ENCODE assay signal across 14 cellular contexts in the genomic region with DNA sequence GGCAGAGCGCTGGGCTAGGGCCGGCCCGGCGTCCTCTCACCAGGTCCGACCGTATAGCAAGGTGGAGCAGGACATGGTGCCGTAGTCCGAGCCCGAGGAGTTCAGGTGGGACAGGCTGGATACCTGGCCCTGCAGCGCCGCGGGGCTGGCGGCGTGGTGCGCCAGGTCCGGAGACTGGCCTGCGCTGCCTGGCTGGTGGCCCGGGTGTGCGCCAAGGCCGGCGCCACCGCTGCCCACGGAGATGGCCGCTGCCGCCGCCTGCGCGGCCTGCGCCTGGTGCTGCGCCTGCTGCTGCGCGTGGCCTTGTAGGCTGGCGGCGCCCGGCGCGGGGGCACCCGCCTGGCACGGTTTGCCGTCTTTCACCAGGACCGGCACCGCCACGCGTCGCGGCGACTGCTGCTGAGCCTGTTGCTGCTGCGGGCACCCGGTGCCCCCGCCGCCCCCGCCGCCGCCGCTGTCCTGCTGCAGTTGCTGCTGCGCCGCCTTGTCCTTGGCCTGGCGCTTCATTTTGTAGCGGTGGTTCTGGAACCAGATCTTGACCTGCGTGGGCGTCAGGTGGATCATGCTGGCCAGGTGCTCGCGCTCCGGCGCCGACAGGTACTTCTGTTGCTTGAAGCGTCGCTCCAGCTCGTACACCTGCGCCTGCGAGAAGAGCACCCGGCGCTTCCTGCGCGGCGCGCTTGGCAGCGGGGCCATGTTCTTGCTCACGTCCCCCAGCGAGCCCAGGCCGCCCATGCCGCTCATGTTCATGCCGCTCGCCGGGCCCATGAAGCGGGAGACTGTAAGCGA. TPM values are rescaled to one million over a fixed set of nuclear protein-coding genes. Genes with fewer than 3 reads are reported as not detected.
DNase-seq lines count a peak whose midpoint lies in the region; ATAC-seq, FAIRE-seq and TF ChIP-seq lines count a peak whose summit lies in the region.
"Had no signal": no experiment of that assay in that cellular context is flagged by ENCODE, and none has a peak within 500 bp of the region (broad histone marks: within the 10 kb centered on the region; RNA-seq: fewer than 3 reads in every experiment).

No MANE protein-coding gene starts in this region.

- H3K4me3 ChIP-seq in SK-N-MC, result no peak overlapping the region; the same call in 1 of the 2 replicates
- H3K4me3 ChIP-seq in HepG2 (replicated peaks in 1 of 3; ENCODE audit: insufficient read depth in 1 of 3, low read depth in 2 of 3, low read length in 3 of 3), result no peak overlapping the region
- peak overlapping the region; percentile 1 to 54 (median 44) for H3K4me3 ChIP-seq in upper lobe of left lung
- H3K4me3 ChIP-seq: colonic mucosa, uterus had no signal

- H3K27me3 Mint-ChIP-seq in activated CD4-positive, alpha-beta T cell treated with anti-CD3 and anti-CD28 coated beads for 36 hours, result peaks cover 67% of the 10 kb centered on the region
- peaks cover 75% of the 10 kb centered on the region for H3K27me3 Mint-ChIP-seq in activated CD4-positive, alpha-beta T cell treated with anti-CD3 and anti-CD28 coated beads, Interleukin-2, amount 10 ng/mL, durations not matched to agents 24 days and 14 days

- H3K79me2 ChIP-seq in HepG2 (ENCODE audit: insufficient read depth, low read length), result no peaks in the 10 kb centered on the region

- peaks cover 61 to 92% of the 10 kb centered on the region in 2 experiments for H3K27me3 ChIP-seq in HepG2 (ENCODE audit: control insufficient read depth in 1 of 2, insufficient read depth in 2 of 2, low read length in 2 of 2)
- peaks cover 0 to 61% (median 20%) of the 10 kb centered on the region in 4 donors for H3K27me3 ChIP-seq in upper lobe of left lung

- WGBS in HepG2 (ENCODE audit: low lambda C conversion rate), result 54% methylated on average over 78 of the region's 87 CpGs
- 7 to 14% methylated on average over 15 to 33 of the region's 87 CpGs for WGBS in upper lobe of left lung, 2 donors

- DNase-seq in activated CD4-positive, alpha-beta T cell treated with anti-CD3 and anti-CD28 coated beads for 36 hours, result peak; percentile 12
- DNase-seq in activated CD4-positive, alpha-beta T cell treated with anti-CD3 and anti-CD28 coated beads, Interleukin-2, amount 10 ng/mL, durations not matched to agents 24 days and 14 days, result no peak
- DNase-seq in SK-N-MC (ENCODE audit: low read depth, low spot score), result no peak
- no peak for DNase-seq in HepG2 (ENCODE audit: low spot score)
- peak in 1 of 2 donors; percentile 88 for DNase-seq in upper lobe of left lung
- DNase-seq in HCEC 1CT, result no peak
- DNase-seq in RPMI8226, result no peak
- DNase-seq: activated T-cell treated with anti-CD3 and anti-CD28 coated beads for 4 hours; colonic mucosa; midbrain; NCI-H1048; stimulated activated CD4-positive, alpha-beta T cell treated with anti-CD3 and anti-CD28 coated beads, Interleukin-1b, Interleukin-23, amount 100 ng/mL, for 48 hours; uterus had no signal

- in situ Hi-C loops in HepG2 (cut with HindIII; ENCODE audit: extremely low pct_ligation_motif_present, low pct_unique_long_range_greater_than_20kb), result no loop called here

- H3K4me1 Mint-ChIP-seq in activated CD4-positive, alpha-beta T cell treated with anti-CD3 and anti-CD28 coated beads for 36 hours, result peaks cover 16% of the 10 kb centered on the region
- H3K4me1 Mint-ChIP-seq in activated CD4-positive, alpha-beta T cell treated with anti-CD3 and anti-CD28 coated beads, Interleukin-2, amount 10 ng/mL, durations not matched to agents 24 days and 14 days, result peaks cover 2% of the 10 kb centered on the region

- POLR2A ChIA-PET in activated CD4-positive, alpha-beta T cell treated with anti-CD3 and anti-CD28 coated beads for 36 hours (lab: Charles Lee), result no interaction called here
- POLR2A ChIA-PET in HepG2 (lab: Yijun Ruan, JAX), result no interaction called here

- H3K27ac Mint-ChIP-seq in activated CD4-positive, alpha-beta T cell treated with anti-CD3 and anti-CD28 coated beads for 36 hours, result no peak overlapping the region
- H3K27ac Mint-ChIP-seq in activated CD4-positive, alpha-beta T cell treated with anti-CD3 and anti-CD28 coated beads, Interleukin-2, amount 10 ng/mL, durations not matched to agents 24 days and 14 days, result no peak overlapping the region

- no TSS peak for BruUV-seq in HepG2 (replicated peaks; lab: Mats Ljungman, UMichigan)

- intact Hi-C loops in activated CD4-positive, alpha-beta T cell treated with anti-CD3 and anti-CD28 coated beads for 36 hours (cut with DNase I, micrococcal nuclease), result loop anchor here (1.0 to 5.0 kb wide), 5 partner anchors 13 to 1695 kb away; no protein-coding TSS in a partner anchor
- intact Hi-C loops in activated CD4-positive, alpha-beta T cell treated with anti-CD3 and anti-CD28 coated beads, Interleukin-2, amount 10 ng/mL, durations not matched to agents 24 days and 14 days (cut with micrococcal nuclease), result loop anchor here (2.0 kb wide), 1 partner anchor 13 kb away; no protein-coding TSS in a partner anchor
- intact Hi-C loops in HepG2 (cut with micrococcal nuclease; ENCODE audit: unreplicated experiment), result no loop called here

- H2AFZ ChIP-seq in HepG2 (ENCODE audit: low read length), result no peak overlapping the region

- H3K4me3 Mint-ChIP-seq in activated CD4-positive, alpha-beta T cell treated with anti-CD3 and anti-CD28 coated beads for 36 hours, result no peak overlapping the region
- no peak overlapping the region for H3K4me3 Mint-ChIP-seq in activated CD4-positive, alpha-beta T cell treated with anti-CD3 and anti-CD28 coated beads, Interleukin-2, amount 10 ng/mL, durations not matched to agents 24 days and 14 days

- CTCF ChIA-PET in activated CD4-positive, alpha-beta T cell treated with anti-CD3 and anti-CD28 coated beads for 36 hours (lab: Charles Lee), result interaction anchor here (0.7 kb wide), 1 partner anchor 89 kb away, joined by 3 read pairs; no protein-coding TSS in a partner anchor
- CTCF ChIA-PET in HepG2 (lab: Yijun Ruan, JAX; ENCODE audit: low intra/inter-chr PET ratio, low total read pairs), result no interaction called here

- ATAC-seq in activated CD4-positive, alpha-beta T cell treated with anti-CD3 and anti-CD28 coated beads for 36 hours, result no peak
- ATAC-seq in HepG2, result peak; percentile 12; the same call in 2 of the 3 replicates
- ATAC-seq in upper lobe of left lung (ENCODE audit: low FRiP score in 2 of 2), result peak in 1 of 2 donors; percentile 28
- ATAC-seq in GM21367 (IDR thresholded peaks at IDR 0.05; ENCODE audit: unreplicated experiment), result no peak

- H3K36me3 ChIP-seq in SK-N-MC (ENCODE audit: insufficient read depth, low read length) (no peaks in the 10 kb centered on the region), HepG2 (replicated peaks in 1 of 2; ENCODE audit: control insufficient read depth in 1 of 2, insufficient read depth in 2 of 2, low read length in 2 of 2) (no peaks in the 10 kb centered on the region), upper lobe of left lung (no peaks in the 10 kb centered on the region)
- H3K36me3 ChIP-seq: colonic mucosa, uterus had no signal

- H3K36me3 Mint-ChIP-seq in activated CD4-positive, alpha-beta T cell treated with anti-CD3 and anti-CD28 coated beads for 36 hours (ENCODE audit: low read depth), result peaks cover 1% of the 10 kb centered on the region
- peaks cover 2% of the 10 kb centered on the region for H3K36me3 Mint-ChIP-seq in activated CD4-positive, alpha-beta T cell treated with anti-CD3 and anti-CD28 coated beads, Interleukin-2, amount 10 ng/mL, durations not matched to agents 24 days and 14 days (ENCODE audit: low read depth)

- H3K9me3 Mint-ChIP-seq in activated CD4-positive, alpha-beta T cell treated with anti-CD3 and anti-CD28 coated beads for 36 hours (ENCODE audit: low read depth), result no peaks in the 10 kb centered on the region
- H3K9me3 Mint-ChIP-seq in activated CD4-positive, alpha-beta T cell treated with anti-CD3 and anti-CD28 coated beads, Interleukin-2, amount 10 ng/mL, durations not matched to agents 24 days and 14 days, result no peaks in the 10 kb centered on the region

- H3K9ac ChIP-seq in SK-N-MC (ENCODE audit: insufficient read length) (no peak overlapping the region), HepG2 (ENCODE audit: insufficient read depth, low read depth, low read length) (no peak overlapping the region)

- TF ChIP-seq EP300 in HepG2 (IDR thresholded peaks at IDR 0.05; ENCODE audit: low read depth in 2 of 2, low read length in 2 of 2) (no peak), HepG2 (CRISPR knock-in tag; IDR thresholded peaks at IDR 0.05; ENCODE audit: borderline replicate concordance) (no peak), upper lobe of left lung (IDR thresholded peaks at IDR 0.05) (no peak)

- no peak for TF ChIP-seq CTCF in HepG2 (CRISPR knock-in tag; IDR thresholded peaks at IDR 0.05)
- no peak for TF ChIP-seq CTCF in upper lobe of left lung (IDR thresholded peaks at IDR 0.05)

- TF ChIP-seq RAD21 in HepG2 (CRISPR knock-in tag; IDR thresholded peaks at IDR 0.05), result no peak

- H4K20me1 ChIP-seq in HepG2 (ENCODE audit: insufficient read depth, low read length), result no peaks in the 10 kb centered on the region; the same call in 1 of the 2 replicates

- H3K4me2 ChIP-seq in HepG2 (ENCODE audit: low read depth, low read length), result no peak overlapping the region

- no peak for FAIRE-seq in HepG2 (lab: Jason Lieb, UNC)

- H3K9me3 ChIP-seq in SK-N-MC (ENCODE audit: low read depth, low read length) (no peaks in the 10 kb centered on the region), HepG2 (ENCODE audit: low read length) (no peaks in the 10 kb centered on the region), upper lobe of left lung (no peaks in the 10 kb centered on the region)
- H3K9me3 ChIP-seq: colonic mucosa, uterus had no signal

- TF ChIP-seq POLR2A in HepG2 (IDR thresholded peaks at IDR 0.05; ENCODE audit: insufficient read depth in 1 of 2, low read depth in 2 of 2, low read length in 2 of 2) (no peak), upper lobe of left lung (IDR thresholded peaks at IDR 0.05) (peak in 1 of 4 donors; percentile 42)

- peak overlapping the region; percentile 93 for H3K27ac ChIP-seq in SK-N-MC
- H3K27ac ChIP-seq in HepG2 (ENCODE audit: extremely low read length, insufficient read depth, low read length), result no peak overlapping the region
- peak overlapping the region; percentile 83 to 93 (median 88) for H3K27ac ChIP-seq in upper lobe of left lung
- H3K27ac ChIP-seq: colonic mucosa, uterus had no signal

- H3K4me1 ChIP-seq in HepG2 (ENCODE audit: insufficient read depth, low read length) (0 out of 2 replicates have a peak, but pooled peaks cover 9% of the 10 kb centered on the region), upper lobe of left lung (peaks cover 16 to 52% (median 27%) of the 10 kb centered on the region in 4 donors)

RNA-seq across cellular contexts. Expression of a gene that starts 2.6 kb away (rescaled TPM):
- not detected for total RNA-seq in activated CD4-positive, alpha-beta T cell treated with anti-CD3 and anti-CD28 coated beads for 36 hours
- not detected in 2 replicates for total RNA-seq in activated CD4-positive, alpha-beta T cell treated with anti-CD3 and anti-CD28 coated beads, Interleukin-2, amount 10 ng/mL, durations not matched to agents 24 days and 14 days
- total RNA-seq in HepG2 (2016; rRNA removed; fragmentation: Illumina TruSeq; extraction: Trizol), result not detected in 2 replicates
- not detected in 2 replicates for total RNA-seq in HepG2 (2016; cell fraction: cytosol; rRNA removed; fragmentation: Illumina TruSeq; extraction: Trizol; ENCODE audit: low read depth)
- total RNA-seq in HepG2 (2016; cell fraction: insoluble cytoplasmic fraction; rRNA removed; fragmentation: Illumina TruSeq; extraction: Trizol), result not detected in 2 replicates
- not detected in 2 replicates for total RNA-seq in HepG2 (2016; cell fraction: membrane; rRNA removed; fragmentation: Illumina TruSeq; extraction: Trizol)
- total RNA-seq in HepG2 (2016; cell fraction: nucleus; rRNA removed; fragmentation: Illumina TruSeq; extraction: Trizol), result not detected in 2 replicates
- polyA plus RNA-seq in HepG2 (2011; rRNA removed), result not detected in 2 replicates
- not detected in 2 replicates for polyA plus RNA-seq in HepG2 (2011; cell fraction: cytosol; rRNA removed)
- not detected in 2 replicates for polyA plus RNA-seq in HepG2 (2011; cell fraction: nucleus; rRNA removed)
- not detected in 2 replicates for polyA plus RNA-seq in HepG2 (2012)
- polyA plus RNA-seq in HepG2 (2016; cell fraction: cytosol; fragmentation: Illumina TruSeq; extraction: Trizol; ENCODE audit: low read depth), result not detected in 2 replicates
- not detected in 2 replicates for polyA plus RNA-seq in HepG2 (2016; cell fraction: insoluble cytoplasmic fraction; fragmentation: Illumina TruSeq; extraction: Trizol; ENCODE audit: low read depth)
- polyA plus RNA-seq in HepG2 (2016; cell fraction: membrane; fragmentation: Illumina TruSeq; extraction: Trizol; ENCODE audit: low read depth), result not detected in 2 replicates
- polyA plus RNA-seq in HepG2 (2016; cell fraction: nucleus; fragmentation: Illumina TruSeq; extraction: Trizol; ENCODE audit: insufficient read depth, low read depth), result not detected in 2 replicates
- polyA minus RNA-seq in HepG2 (2011; rRNA and poly(A)+ RNA removed; ENCODE audit: low replicate concordance), result not detected in 2 replicates
- polyA minus RNA-seq in HepG2 (2011; cell fraction: cytosol; rRNA and poly(A)+ RNA removed), result not detected in 2 replicates
- polyA minus RNA-seq in HepG2 (2011; cell fraction: nucleus; rRNA and poly(A)+ RNA removed), result not detected in 2 replicates
- 100 to 1,000 TPM; 140 to 467 (median 284) TPM for total RNA-seq in upper lobe of left lung
- total RNA-seq: uterus had no signal

Comparison
In these comparisons a context has a peak if more than half of its experiments do, and no peak if none do; other contexts are left out.
1. H3K4me3 ChIP-seq: peak in upper lobe of left lung (4 of 4); none in SK-N-MC (single experiment) and HepG2 (0 of 3).
2. RNA of a gene that starts 2.6 kb away (total RNA-seq): 140 to 467 TPM in upper lobe of left lung; not detected in activated CD4-positive, alpha-beta T cell treated with anti-CD3 and anti-CD28 coated beads for 36 hours, not detected in activated CD4-positive, alpha-beta T cell treated with anti-CD3 and anti-CD28 coated beads, Interleukin-2, amount 10 ng/mL, durations not matched to agents 24 days and 14 days and not detected in HepG2; every median in the first group is over 100 times any median in the second.